Comparison of ENCODE assay signal across 18 cellular contexts in the genomic region with DNA sequence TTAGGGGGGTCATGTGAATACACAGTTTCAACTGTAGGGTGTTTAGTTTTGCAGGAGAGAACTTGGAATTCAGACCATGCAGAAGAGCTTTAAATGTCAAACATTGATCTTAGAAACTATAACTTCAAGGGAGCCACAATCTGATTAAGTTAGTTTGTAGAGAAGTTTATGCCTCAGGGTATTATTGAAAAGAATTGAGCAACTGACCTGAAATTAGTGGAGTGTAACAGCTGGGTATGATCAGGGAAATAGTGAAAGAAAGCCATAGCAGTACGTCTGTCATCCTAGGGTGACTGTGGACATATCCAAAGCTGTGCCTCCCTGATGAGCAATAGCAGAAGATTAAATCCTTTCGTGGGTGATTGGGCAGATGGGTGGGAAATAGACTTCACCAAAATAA.
DNase-seq lines count a peak whose midpoint lies in the region; TF ChIP-seq lines count a peak whose summit lies in the region.
"Had no signal": no experiment of that assay in that cellular context is flagged by ENCODE, and none has a peak within 500 bp of the region (broad histone marks: within the 10 kb centered on the region; RNA-seq: fewer than 3 reads in every experiment).

No MANE protein-coding gene starts in this region.

- intact Hi-C loops in head of caudate nucleus (cut with DNase I), result no loop called here

- TF ChIP-seq CTCF in fibroblast of villous mesenchyme (IDR thresholded peaks at IDR 0.05; ENCODE audit: insufficient read depth, low read depth, low read length), result no peak

- no peak overlapping the region for H3K4me3 ChIP-seq in fibroblast of villous mesenchyme (ENCODE audit: low read depth, low read length)
- H3K4me3 ChIP-seq: BLaER1, HAP-1 had no signal

- DNase-seq in NCI-H82 (lab: John Stamatoyannopoulos, UW) (peak; percentile 0), NCI-H82 treated with DMSO at 0.1 percent for 48 hours (lab: John Stamatoyannopoulos, UW; ENCODE audit: unreplicated experiment) (no peak), epidermal melanocyte (ENCODE audit: insufficient read length, low spot score) (peak; percentile 16), fibroblast of villous mesenchyme (ENCODE audit: low read depth) (peak; percentile 29), renal cortical epithelial cell (ENCODE audit: low read depth) (peak; percentile 77), NCI-H524 (lab: John Stamatoyannopoulos, UW) (no peak), Ammon's horn (ENCODE audit: low spot score) (no peak), head of caudate nucleus (no peak)
- DNase-seq: AML-193; Caco-2; CD4-positive, CD25-positive, alpha-beta regulatory T cell; CD8-positive, alpha-beta T cell; DMS153; DND-41; GOT3; HFFc6 had no signal

Comparison
In these comparisons a context has a peak if more than half of its experiments do, and no peak if none do; other contexts are left out.
1. DNase-seq: peak in NCI-H82 (single experiment), epidermal melanocyte (single experiment), fibroblast of villous mesenchyme (single experiment) and renal cortical epithelial cell (single experiment); none in NCI-H82 treated with DMSO at 0.1 percent for 48 hours (single experiment), NCI-H524 (0 of 2), Ammon's horn (single experiment) and head of caudate nucleus (0 of 42).